In the genomic region with DNA sequence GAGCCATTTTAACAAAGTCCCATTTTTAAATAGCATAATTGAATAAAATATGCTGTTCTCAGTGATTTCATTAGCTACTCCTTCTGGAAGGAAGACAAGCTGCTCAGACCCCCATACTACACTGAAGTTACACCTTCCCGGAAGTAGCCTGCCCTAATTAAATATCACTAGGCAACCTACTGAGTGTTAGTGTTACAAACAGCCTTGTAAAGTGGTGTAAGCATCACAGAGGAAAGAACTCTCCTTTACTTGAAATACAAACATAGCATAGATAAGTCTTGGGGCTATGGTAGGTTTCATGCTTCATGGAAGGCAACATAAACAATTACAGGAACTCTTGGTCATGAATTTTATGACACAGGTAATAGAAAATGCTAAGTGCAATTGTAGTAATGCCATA, we compare ENCODE assay signal across 21 cellular contexts. TPM values are rescaled to one million over a fixed set of nuclear protein-coding genes. Genes with fewer than 3 reads are reported as not detected.
A peak's percentile ranks its signal among the peaks of the same experiment; 100 is the strongest.
DNase-seq lines count a peak whose midpoint lies in the region; TF ChIP-seq lines count a peak whose summit lies in the region.
"Had no signal": no experiment of that assay in that cellular context is flagged by ENCODE, and none has a peak within 500 bp of the region (broad histone marks: within the 10 kb centered on the region; RNA-seq: fewer than 3 reads in every experiment).

No MANE protein-coding gene starts in this region.

- peaks cover 15% of the 10 kb centered on the region for H3K4me1 ChIP-seq in iPS-18a (ENCODE audit: control insufficient read depth, low read depth, low read length)
- H3K4me1 ChIP-seq in uterus, result no peaks in the 10 kb centered on the region

- H3K27me3 Mint-ChIP-seq in Calu3 (ENCODE audit: unreplicated experiment), result peaks cover 11% of the 10 kb centered on the region
- H3K27me3 Mint-ChIP-seq: B cell had no signal

- no peaks in the 10 kb centered on the region for H3K36me3 Mint-ChIP-seq in Calu3 (ENCODE audit: insufficient read depth, unreplicated experiment)
- H3K36me3 Mint-ChIP-seq: CD8-positive, alpha-beta T cell had no signal

- no peaks in the 10 kb centered on the region for H3K27me3 ChIP-seq in iPS-18a (ENCODE audit: control insufficient read depth, insufficient read depth, low read length)
- H3K27me3 ChIP-seq in uterus, result no peaks in the 10 kb centered on the region
- H3K27me3 ChIP-seq: MG63 had no signal

- H3K36me3 ChIP-seq in iPS-18a (ENCODE audit: control insufficient read depth, low read depth, low read length), result no peaks in the 10 kb centered on the region
- no peaks in the 10 kb centered on the region for H3K36me3 ChIP-seq in uterus
- H3K36me3 ChIP-seq: MG63 had no signal

- H3K27ac Mint-ChIP-seq in Calu3 (ENCODE audit: unreplicated experiment), result no peak overlapping the region
- H3K27ac Mint-ChIP-seq: B cell; CD8-positive, alpha-beta T cell had no signal

- H3K4me1 Mint-ChIP-seq in Calu3 (ENCODE audit: low read depth, unreplicated experiment), result no peaks in the 10 kb centered on the region
- H3K4me1 Mint-ChIP-seq: B cell had no signal

- TF ChIP-seq CTCF in Calu3 (IDR thresholded peaks at IDR 0.05; ENCODE audit: unreplicated experiment) (no peak), uterus (IDR thresholded peaks at IDR 0.05) (no peak)

- H3K4me3 ChIP-seq in iPS-18a (ENCODE audit: low read length) (peak overlapping the region; percentile 12), uterus (no peak overlapping the region)
- H3K4me3 ChIP-seq: K562, MG63 had no signal

- DNase-seq in DMS53 (lab: John Stamatoyannopoulos, UW) (peak; percentile 23), DMS53 treated with DMSO at 0.1 percent for 48 hours (lab: John Stamatoyannopoulos, UW; ENCODE audit: unreplicated experiment) (no peak), M059J (ENCODE audit: low read depth) (peak; percentile 53), renal cortical epithelial cell (ENCODE audit: low read depth) (peak; percentile 3), NCI-H146 (lab: John Stamatoyannopoulos, UW) (no peak), Calu3 (no peak), uterus (no peak)
- DNase-seq: CD8-positive, alpha-beta T cell; GOT3; MG63; NCI-H1694; NCI-H2029 treated with DMSO at 0.1 percent for 48 hours; NCI-H446 treated with DMSO at 0.1 percent for 48 hours; NCI-H526; Right ventricle myocardium superior; RPMI8226 had no signal

- no peak overlapping the region for H3K27ac ChIP-seq in iPS-18a (ENCODE audit: low read length)
- no peak overlapping the region for H3K27ac ChIP-seq in uterus
- H3K27ac ChIP-seq: 22Rv1, C4-2B had no signal

- no peak for TF ChIP-seq POLR2A in uterus (IDR thresholded peaks at IDR 0.05)

- H3K9me3 ChIP-seq in iPS-18a (ENCODE audit: control insufficient read depth, low read depth, low read length) (no peaks in the 10 kb centered on the region), uterus (no peaks in the 10 kb centered on the region)
- H3K9me3 ChIP-seq: MG63 had no signal

- intact Hi-C loops in Calu3 (cut with micrococcal nuclease; ENCODE audit: unreplicated experiment), result no loop called here
- intact Hi-C loops in uterus (cut with DNase I; ENCODE audit: low total_unique reads), result no loop called here

- H3K9ac ChIP-seq in iPS-18a (ENCODE audit: low read length), result no peak overlapping the region

- CTCF ChIA-PET in Calu3 (lab: Charles Lee), result no interaction called here

- H3K9me3 Mint-ChIP-seq in Calu3 (ENCODE audit: low read depth, unreplicated experiment), result peaks cover 5% of the 10 kb centered on the region

- BruUV-seq in Calu3 (replicated peaks; lab: Mats Ljungman, UMichigan), result no TSS peak

- no peak overlapping the region for H3K4me3 Mint-ChIP-seq in Calu3 (ENCODE audit: low read depth, unreplicated experiment)
- H3K4me3 Mint-ChIP-seq: B cell; CD8-positive, alpha-beta T cell had no signal

RNA-seq across cellular contexts. Expression of gene PTN, which starts 43.4 kb away (rescaled TPM):
- 76.2 and 114 TPM in 2 replicates for total RNA-seq in M059J (2014; rRNA removed; shearing (Covaris generic))
- total RNA-seq in renal cortical epithelial cell, result 0.45 and 4.7 TPM in 2 replicates
- total RNA-seq in Calu3 (2022), result 0.35 and 0.54 TPM in 2 replicates
- 100 to 1,000 TPM in 1 of 4 donors, 10 to 100 TPM in 3; 20.2 to 118 (median 59.4) TPM for total RNA-seq in uterus
- total RNA-seq: B cell; CD8-positive, alpha-beta T cell; K562 had no signal

Comparison
In these comparisons a context has a peak if more than half of its experiments do, and no peak if none do; other contexts are left out.
1. DNase-seq: peak in DMS53 (single experiment), M059J (single experiment) and renal cortical epithelial cell (single experiment); none in DMS53 treated with DMSO at 0.1 percent for 48 hours (single experiment), NCI-H146 (single experiment), Calu3 (single experiment) and uterus (0 of 2).